ENCODE assay signal across 9 cellular contexts in genomic region chr7:128831178-128831993, GRCh38. TPM values are rescaled to one million over a fixed set of nuclear protein-coding genes. Genes with fewer than 3 reads are reported as not detected.
DNase-seq lines count a peak whose midpoint lies in the region; ATAC-seq and TF ChIP-seq lines count a peak whose summit lies in the region.
"Had no signal": no experiment of that assay in that cellular context is flagged by ENCODE, and none has a peak within 500 bp of the region (broad histone marks: within the 10 kb centered on the region; RNA-seq: fewer than 3 reads in every experiment).

No MANE protein-coding gene starts in this region.

- POLR2A ChIA-PET in activated B cell treated with CpG ODN at 0.5 μM for 24 hours (lab: Charles Lee): no interaction called here

- no peaks in the 10 kb centered on the region for H3K9me3 ChIP-seq in hepatocyte (ENCODE audit: low read depth)
- no peaks in the 10 kb centered on the region for H3K9me3 ChIP-seq in skeletal muscle satellite cell (replicated peaks; ENCODE audit: low read length)

- H3K4me2 ChIP-seq in hepatocyte (peak overlapping the region; percentile 95), skeletal muscle satellite cell (ENCODE audit: low read length) (peak overlapping the region; percentile 84)

- no peaks in the 10 kb centered on the region for H3K9me3 Mint-ChIP-seq in activated B cell treated with CpG ODN at 0.5 μM for 24 hours

- 12% methylated on average over 31 of the region's 33 CpGs for WGBS in hepatocyte (ENCODE audit: low lambda C conversion rate, missing lambda C conversion rate)

- DNase-seq in NCI-H2227 (lab: John Stamatoyannopoulos, UW; ENCODE audit: unreplicated experiment): peak; percentile 24
- DNase-seq in NCI-H2227 treated with DMSO at 0.1 percent for 48 hours (lab: John Stamatoyannopoulos, UW): no peak
- no peak for DNase-seq in activated B cell treated with CpG ODN at 0.5 μM for 24 hours
- peak; percentile 63 for DNase-seq in hepatocyte (ENCODE audit: low spot score)
- no peak for DNase-seq in stimulated activated CD4-positive, alpha-beta T cell treated with anti-CD3 and anti-CD28 coated beads, Interleukin-4, amount 100 ng/mL, for 24 hours

- peak; percentile 32 for ATAC-seq in activated B cell treated with CpG ODN at 0.5 μM for 24 hours (ENCODE audit: low read depth)
- no peak for ATAC-seq in GM21528 (IDR thresholded peaks at IDR 0.05; ENCODE audit: low FRiP score, unreplicated experiment)
- ATAC-seq in HG03095 (IDR thresholded peaks at IDR 0.05; ENCODE audit: unreplicated experiment): no peak

- H3K27me3 Mint-ChIP-seq in activated B cell treated with CpG ODN at 0.5 μM for 24 hours: peaks cover 26% of the 10 kb centered on the region

- H3K4me1 ChIP-seq in hepatocyte (ENCODE audit: insufficient read depth): peaks cover 63% of the 10 kb centered on the region
- H3K4me1 ChIP-seq in skeletal muscle satellite cell (ENCODE audit: control insufficient read depth, insufficient read depth, low read length): peaks cover 72% of the 10 kb centered on the region

- H3K4me3 ChIP-seq in hepatocyte: peak overlapping the region; percentile 66
- peak overlapping the region; percentile 95 for H3K4me3 ChIP-seq in skeletal muscle satellite cell (ENCODE audit: low read length)

- TF ChIP-seq CTCF in activated B cell treated with CpG ODN at 0.5 μM for 24 hours (IDR thresholded peaks at IDR 0.05): no peak
- no peak for TF ChIP-seq CTCF in hepatocyte (IDR thresholded peaks at IDR 0.05; ENCODE audit: poor library complexity)

- no peak overlapping the region for H3K27ac Mint-ChIP-seq in activated B cell treated with CpG ODN at 0.5 μM for 24 hours

- H3K4me1 Mint-ChIP-seq in activated B cell treated with CpG ODN at 0.5 μM for 24 hours: peaks cover 24% of the 10 kb centered on the region

- peaks cover 2% of the 10 kb centered on the region for H3K79me2 ChIP-seq in hepatocyte

- H3K4me3 Mint-ChIP-seq in activated B cell treated with CpG ODN at 0.5 μM for 24 hours: peak overlapping the region; percentile 65

- H3K27me3 ChIP-seq in hepatocyte (peaks cover 6% of the 10 kb centered on the region), skeletal muscle satellite cell (ENCODE audit: control insufficient read depth, insufficient read depth, low read length) (no peaks in the 10 kb centered on the region)

- H3K9me2 ChIP-seq in hepatocyte (replicated peaks; ENCODE audit: insufficient read depth): no peaks in the 10 kb centered on the region

- intact Hi-C loops in activated B cell treated with CpG ODN at 0.5 μM for 24 hours (cut with micrococcal nuclease): no loop called here

- H3K27ac ChIP-seq in hepatocyte: peak overlapping the region; percentile 93
- H3K27ac ChIP-seq: C4-2B had no signal

- H3K36me3 ChIP-seq in hepatocyte (replicated peaks; ENCODE audit: insufficient read depth, low read depth) (no peaks in the 10 kb centered on the region), skeletal muscle satellite cell (ENCODE audit: insufficient read depth, low read length) (peaks cover 12% of the 10 kb centered on the region)

- CTCF ChIA-PET in activated B cell treated with CpG ODN at 0.5 μM for 24 hours (lab: Charles Lee): no interaction called here

- H4K20me1 ChIP-seq in hepatocyte (ENCODE audit: insufficient read depth, poor library complexity, severe bottlenecking): no peaks in the 10 kb centered on the region

- H3K36me3 Mint-ChIP-seq in activated B cell treated with CpG ODN at 0.5 μM for 24 hours (ENCODE audit: low read depth): no peaks in the 10 kb centered on the region

- H3K9ac ChIP-seq in skeletal muscle satellite cell (ENCODE audit: low read depth, low read length): peak overlapping the region; percentile 82

- peak overlapping the region; percentile 28 for H2AFZ ChIP-seq in hepatocyte

RNA-seq across cellular contexts. Expression of gene FLNC, which starts 1.2 kb away (rescaled TPM):
- not detected in 2 replicates for total RNA-seq in activated B cell treated with CpG ODN at 0.5 μM for 24 hours
- 32.8 and 60.7 TPM in 2 replicates for total RNA-seq in hepatocyte
- 40.4 and 46.6 TPM in 2 replicates for polyA plus RNA-seq in hepatocyte
- total RNA-seq in skeletal muscle satellite cell (2012; rRNA removed): 180 and 410 TPM in 2 replicates

RNA-seq across cellular contexts. Expression of gene ATP6V1F, which starts 31.3 kb away (rescaled TPM):
- 100.0 and 113 TPM in 2 replicates for total RNA-seq in activated B cell treated with CpG ODN at 0.5 μM for 24 hours
- total RNA-seq in hepatocyte: 181 and 184 TPM in 2 replicates
- 422 and 426 TPM in 2 replicates for polyA plus RNA-seq in hepatocyte
- total RNA-seq in skeletal muscle satellite cell (2012; rRNA removed): 67.9 and 90.2 TPM in 2 replicates

RNA-seq across cellular contexts. Expression of gene CCDC136, which starts 39.6 kb away (rescaled TPM):
- 4.8 and 5.1 TPM in 2 replicates for total RNA-seq in activated B cell treated with CpG ODN at 0.5 μM for 24 hours
- total RNA-seq in hepatocyte: 3.4 and 5.6 TPM in 2 replicates
- 3.8 and 8.3 TPM in 2 replicates for polyA plus RNA-seq in hepatocyte
- 7.2 and 9.1 TPM in 2 replicates for total RNA-seq in skeletal muscle satellite cell (2012; rRNA removed)

RNA-seq across cellular contexts. Expression of gene OPN1SW, which starts 55.8 kb away (rescaled TPM):
- total RNA-seq in activated B cell treated with CpG ODN at 0.5 μM for 24 hours: not detected in 2 replicates
- not detected in 2 replicates for total RNA-seq in hepatocyte
- 0.80 TPM in 1 of 2 replicates, not detected in the other for polyA plus RNA-seq in hepatocyte
- total RNA-seq in skeletal muscle satellite cell (2012; rRNA removed): not detected in 2 replicates

Comparison
In these comparisons a context has a peak if more than half of its experiments do, and no peak if none do; other contexts are left out.
1. DNase-seq: peak in NCI-H2227 (single experiment) and hepatocyte (single experiment); none in NCI-H2227 treated with DMSO at 0.1 percent for 48 hours (single experiment), activated B cell treated with CpG ODN at 0.5 μM for 24 hours (single experiment) and stimulated activated CD4-positive, alpha-beta T cell treated with anti-CD3 and anti-CD28 coated beads, Interleukin-4, amount 100 ng/mL, for 24 hours (single experiment).
2. RNA of gene FLNC, which starts 1.2 kb away (total RNA-seq): 32.8 to 60.7 TPM in hepatocyte; not detected in activated B cell treated with CpG ODN at 0.5 μM for 24 hours; every median in the first group is over 10 times any median in the second.